ENCODE assay signal across 12 cellular contexts in genomic region chr16:47734987-47735594, GRCh38.
A peak's percentile ranks its signal among the peaks of the same experiment; 100 is the strongest.
DNase-seq lines count a peak whose midpoint lies in the region; ATAC-seq and TF ChIP-seq lines count a peak whose summit lies in the region.
"Had no signal": no experiment of that assay in that cellular context is flagged by ENCODE, and none has a peak within 500 bp of the region (broad histone marks: within the 10 kb centered on the region; RNA-seq: fewer than 3 reads in every experiment).

No MANE protein-coding gene starts in this region.

- BruUV-seq in IMR-90 (replicated peaks; lab: Mats Ljungman, UMichigan) = no TSS peak

- H3K4ac ChIP-seq in IMR-90 (ENCODE audit: low read depth, low read length) = 0 out of 2 replicates have a peak overlapping the region, but pooled peaks have one; percentile 15

- H3K4me1 ChIP-seq in IMR-90 (ENCODE audit: control insufficient read depth, insufficient read depth, low read length) = peaks cover 12% of the 10 kb centered on the region
- no peaks in the 10 kb centered on the region for H3K4me1 ChIP-seq in prostate gland (replicated peaks)
- H3K4me1 ChIP-seq: BE2C had no signal

- no peaks in the 10 kb centered on the region; the same call in 1 of the 2 replicates for H4K20me1 ChIP-seq in IMR-90 (ENCODE audit: insufficient read depth, low read length)

- H2AK9ac ChIP-seq in IMR-90 (replicated peaks; ENCODE audit: low read depth, low read length, poor library complexity) = no peak overlapping the region

- H3K23ac ChIP-seq in IMR-90 (ENCODE audit: low read depth, low read length) = no peak overlapping the region

- no CpG with 5 or more reads among the region's 4 CpGs for WGBS in IMR-90 (ENCODE audit: extremely low coverage in 2 of 2, insufficient read length in 1 of 2), 2 experiments
- 57% methylated on average over 4 of the region's 4 CpGs for WGBS in prostate gland

- no peak for TF ChIP-seq CTCF in IMR-90 (conservative IDR thresholded peaks at IDR 0.05; ENCODE audit: low read depth, low read length)
- no peak for TF ChIP-seq CTCF in epithelial cell of esophagus (IDR thresholded peaks at IDR 0.05; ENCODE audit: insufficient read depth, low read depth, low read length, missing control alignments)
- no peak for TF ChIP-seq CTCF in prostate gland (IDR thresholded peaks at IDR 0.05)
- TF ChIP-seq CTCF in GM10248 (IDR thresholded peaks at IDR 0.05; ENCODE audit: control extremely low read depth, extremely low read depth, low read depth, missing control alignments) = no peak

- no peak overlapping the region for H2BK15ac ChIP-seq in IMR-90 (ENCODE audit: low read depth, low read length)

- peaks cover 6% of the 10 kb centered on the region; the same call in 1 of the 2 replicates for H3K9me3 ChIP-seq in IMR-90 (ENCODE audit: control insufficient read depth, insufficient read depth, low read length)
- H3K9me3 ChIP-seq in prostate gland = no peaks in the 10 kb centered on the region
- H3K9me3 ChIP-seq: BE2C had no signal

- POLR2A ChIA-PET in IMR-90 (lab: Charles Lee; ENCODE audit: unreplicated experiment) = no interaction called here
- POLR2A ChIA-PET in GM10248 (lab: Yijun Ruan, JAX) = interaction anchor here (0.6 kb wide), 1 partner anchor 17 kb away, joined by 3 read pairs; no protein-coding TSS in a partner anchor

- H3K9ac ChIP-seq in IMR-90 (ENCODE audit: low read depth, low read length) = no peak overlapping the region

- peak overlapping the region; percentile 48; the same call in 1 of the 2 replicates for H2BK20ac ChIP-seq in IMR-90 (ENCODE audit: low read depth, low read length)

- in situ Hi-C loops in IMR-90 (cut with MboI; ENCODE audit: low sequenced_read_pairs) = loop anchor here (25.0 kb wide), 1 partner anchor 427 kb away; the partner anchor contains the start of gene ABCC12

- dilution Hi-C loops in IMR-90 (cut with HindIII; ENCODE audit: low sequenced_read_pairs, unreplicated experiment) = no loop called here

- H2AK5ac ChIP-seq in IMR-90 (ENCODE audit: low read depth, low read length) = no peak overlapping the region

- H2AFZ ChIP-seq in IMR-90 (replicated peaks; ENCODE audit: low read length, poor library complexity) = no peak overlapping the region

- CTCF ChIA-PET in IMR-90 (lab: Yijun Ruan, JAX) = no interaction called here
- CTCF ChIA-PET in GM10248 (lab: Yijun Ruan, JAX) = no interaction called here

- H3K4me2 ChIP-seq in IMR-90 (ENCODE audit: low read depth, low read length) = no peak overlapping the region

- H2BK5ac ChIP-seq in IMR-90 (ENCODE audit: low read depth, low read length, poor library complexity, severe bottlenecking) = no peak overlapping the region

- H3K14ac ChIP-seq in IMR-90 (replicated peaks; ENCODE audit: low read depth, low read length) = no peak overlapping the region

- DNase-seq in IMR-90 = no peak
- DNase-seq in NCI-H2196 (lab: John Stamatoyannopoulos, UW; ENCODE audit: unreplicated experiment) = peak; percentile 13
- peak; percentile 21 for DNase-seq in epithelial cell of esophagus (ENCODE audit: low read depth)
- peak; percentile 59 for DNase-seq in prostate gland (ENCODE audit: low spot score)
- DNase-seq in GM10248 (ENCODE audit: extremely low spot score) = no peak
- DNase-seq in cortex of kidney (lab: John Stamatoyannopoulos, UW) = no peak
- DNase-seq: activated CD4-positive, alpha-beta memory T cell treated with anti-CD3 and anti-CD28 coated beads, Interleukin-2, amount 10 ng/mL, durations not matched to agents 7 days and 5 days; BE2C; foreskin melanocyte; GOT3; stimulated activated CD4-positive, alpha-beta T cell treated with anti-CD3 and anti-CD28 coated beads, Interleukin-2, amount 100 ng/mL, for 24 hours had no signal

- H4K8ac ChIP-seq in IMR-90 (ENCODE audit: low read depth in 2 of 2, low read length in 2 of 2) = no peak overlapping the region

- no peak overlapping the region for H4K91ac ChIP-seq in IMR-90 (ENCODE audit: insufficient read depth, low read depth, low read length)

- ATAC-seq in IMR-90 (ENCODE audit: low read depth) (no peak), HG03095 (IDR thresholded peaks at IDR 0.05; ENCODE audit: unreplicated experiment) (no peak)

- H3K27me3 ChIP-seq in IMR-90 (ENCODE audit: control insufficient read depth, insufficient read depth, low read length) (no peaks in the 10 kb centered on the region), prostate gland (replicated peaks; ENCODE audit: insufficient read depth) (no peaks in the 10 kb centered on the region)
- H3K27me3 ChIP-seq: BE2C had no signal

- TF ChIP-seq RAD21 in IMR-90 (IDR thresholded peaks at IDR 0.05; ENCODE audit: low read length) = no peak

- 0 out of 2 replicates have a peak overlapping the region, but pooled peaks have one; percentile 12 for H2BK120ac ChIP-seq in IMR-90 (ENCODE audit: low read depth, low read length)

- H3K9me1 ChIP-seq in IMR-90 (ENCODE audit: insufficient read depth, low read length) = peaks cover 9% of the 10 kb centered on the region

- H3K27ac ChIP-seq in IMR-90 (ENCODE audit: insufficient read depth, low read length) = no peak overlapping the region
- no peak overlapping the region for H3K27ac ChIP-seq in prostate gland

- no peak overlapping the region for H3K4me3 ChIP-seq in IMR-90 (ENCODE audit: insufficient read depth, low read depth, low read length)
- H3K4me3 ChIP-seq in epithelial cell of esophagus (ENCODE audit: low read length) = no peak overlapping the region
- no peak overlapping the region for H3K4me3 ChIP-seq in prostate gland

- TF ChIP-seq POLR2A in IMR-90 (IDR thresholded peaks at IDR 0.05; ENCODE audit: low read depth, low read length) (no peak), prostate gland (IDR thresholded peaks at IDR 0.05) (no peak)

- H3K36me3 ChIP-seq in IMR-90 (ENCODE audit: control insufficient read depth, insufficient read depth, low read length) = no peaks in the 10 kb centered on the region
- H3K36me3 ChIP-seq in prostate gland = no peaks in the 10 kb centered on the region
- H3K36me3 ChIP-seq: BE2C had no signal

- no peak overlapping the region for H3K18ac ChIP-seq in IMR-90 (ENCODE audit: low read depth, low read length)

- intact Hi-C loops in IMR-90 (cut with micrococcal nuclease) (loop anchor here (5.0 to 10.0 kb wide), 4 partner anchors 270 to 593 kb away; partner anchors contain the start of genes ITFG1, NETO2 and PHKB), prostate gland (cut with DNase I) (no loop called here)

- no peak overlapping the region for H3K56ac ChIP-seq in IMR-90 (ENCODE audit: extremely low read depth, insufficient read depth, low read length)

- no peaks in the 10 kb centered on the region for H3K79me1 ChIP-seq in IMR-90 (ENCODE audit: low read depth in 1 of 2, low read length in 2 of 2)

- no peak overlapping the region for H4K5ac ChIP-seq in IMR-90 (ENCODE audit: low read depth, low read length)

TF ChIP-seq in IMR-90, 13 proteins besides CTCF, POLR2A, EP300 and RAD21:
- TF ChIP-seq MAZ (IDR thresholded peaks at IDR 0.05; ENCODE audit: borderline replicate concordance, low read depth, low read length) = no peak
- TF ChIP-seq USF2 (IDR thresholded peaks at IDR 0.05; ENCODE audit: low read depth, low read length) = no peak
- TF ChIP-seq MXI1 (IDR thresholded peaks at IDR 0.05; ENCODE audit: borderline replicate concordance, low read depth, low read length) = no peak
- TF ChIP-seq CEBPB (IDR thresholded peaks at IDR 0.05; ENCODE audit: low read depth, low read length) = no peak
- no peak for TF ChIP-seq ELK1 (IDR thresholded peaks at IDR 0.05; ENCODE audit: borderline replicate concordance, low read depth, low read length)
- no peak for TF ChIP-seq RCOR1 (IDR thresholded peaks at IDR 0.05; ENCODE audit: insufficient replicate concordance, low read length)
- no peak for TF ChIP-seq CHD1 (IDR thresholded peaks at IDR 0.05; ENCODE audit: low read depth, low read length)
- no peak for TF ChIP-seq BHLHE40 (IDR thresholded peaks at IDR 0.05; ENCODE audit: low read depth, low read length)
- no peak for TF ChIP-seq FOS (IDR thresholded peaks at IDR 0.05; ENCODE audit: low read depth, low read length)
- no peak for TF ChIP-seq NFE2L2 (IDR thresholded peaks at IDR 0.05; ENCODE audit: low read depth, low read length)
- TF ChIP-seq MAFK (IDR thresholded peaks at IDR 0.05; ENCODE audit: low read depth, low read length) = no peak
- TF ChIP-seq RFX5 (IDR thresholded peaks at IDR 0.05; ENCODE audit: low read depth, low read length) = no peak
- TF ChIP-seq SMC3 (IDR thresholded peaks at IDR 0.05; ENCODE audit: low read depth, low read length) = no peak

Comparison
In these comparisons a context has a peak if more than half of its experiments do, and no peak if none do; other contexts are left out.
1. DNase-seq: peak in NCI-H2196 (single experiment), epithelial cell of esophagus (single experiment) and prostate gland (single experiment); none in IMR-90 (single experiment), GM10248 (single experiment) and cortex of kidney (single experiment).